ENCODE assay signal across 8 cellular contexts in genomic region chr5:134070979-134071849, GRCh38. TPM values are rescaled to one million over a fixed set of nuclear protein-coding genes. Genes with fewer than 3 reads are reported as not detected.
DNase-seq lines count a peak whose midpoint lies in the region; ATAC-seq and TF ChIP-seq lines count a peak whose summit lies in the region.

No MANE protein-coding gene starts in this region.

- no peak for TF ChIP-seq POLR2A in vagina (IDR thresholded peaks at IDR 0.05)

- POLR2A ChIA-PET in naive thymus-derived CD4-positive, alpha-beta T cell (lab: Charles Lee), result interaction anchor here (0.6 to 8.4 kb wide), 11 partner anchors 13 to 79 kb away, joined by 3 to 191 read pairs (median 22); partner anchors contain the start of gene TCF7

- H3K27me3 Mint-ChIP-seq in naive thymus-derived CD4-positive, alpha-beta T cell, result peaks cover 0 to 23% (median 0%) of the 10 kb centered on the region in 5 donors
- H3K27me3 Mint-ChIP-seq in CD14-positive monocyte (ENCODE audit: low read depth in 3 of 3), result peaks cover 27 to 58% (median 28%) of the 10 kb centered on the region in 3 donors

- intact Hi-C loops in naive thymus-derived CD4-positive, alpha-beta T cell (cut with micrococcal nuclease), result loop anchor here (1.0 kb wide), 5 partner anchors 8 to 74 kb away; partner anchors contain the start of gene TCF7 (in 1 of the 2)
- intact Hi-C loops in vagina (cut with DNase I) (no loop called here), CD14-positive monocyte (cut with micrococcal nuclease) (no loop called here)

- ATAC-seq in naive thymus-derived CD4-positive, alpha-beta T cell, result peak; percentile 50
- ATAC-seq in HG03135 (IDR thresholded peaks at IDR 0.05; ENCODE audit: unreplicated experiment), result no peak

- peak overlapping the region; percentile 74 to 95 (median 87) for H3K4me3 Mint-ChIP-seq in naive thymus-derived CD4-positive, alpha-beta T cell
- peak overlapping the region in 1 of 2 donors; percentile 85 for H3K4me3 Mint-ChIP-seq in CD14-positive monocyte

- H3K36me3 ChIP-seq in NT2/D1 (ENCODE audit: insufficient read depth, insufficient read length, low read length) (no peaks in the 10 kb centered on the region), vagina (no peaks in the 10 kb centered on the region)
- H3K36me3 ChIP-seq in effector memory CD4-positive, alpha-beta T cell (ENCODE audit: control insufficient read depth, insufficient read depth, low read length), result no peaks in the 10 kb centered on the region
- H3K36me3 ChIP-seq in naive thymus-derived CD4-positive, alpha-beta T cell (ENCODE audit: control insufficient read depth in 2 of 3, insufficient read depth in 3 of 3, low read length in 3 of 3), result no peaks in the 10 kb centered on the region

- TF ChIP-seq CTCF in GM12875 (IDR thresholded peaks at IDR 0.05; ENCODE audit: borderline replicate concordance, insufficient read depth, low read depth, low read length) (no peak), vagina (IDR thresholded peaks at IDR 0.05) (no peak), CD14-positive monocyte (IDR thresholded peaks at IDR 0.05) (no peak)

- H3K4me1 Mint-ChIP-seq in naive thymus-derived CD4-positive, alpha-beta T cell, result peaks cover 46 to 97% (median 81%) of the 10 kb centered on the region in 7 donors
- peaks cover 6% of the 10 kb centered on the region for H3K4me1 Mint-ChIP-seq in CD14-positive monocyte

- CTCF ChIA-PET in naive thymus-derived CD4-positive, alpha-beta T cell (lab: Charles Lee), result interaction anchor here (0.5 to 4.3 kb wide), 7 partner anchors 18 to 102 kb away, joined by 3 to 40 read pairs (median 5); no protein-coding TSS in a partner anchor

- H3K27me3 ChIP-seq in NT2/D1 (ENCODE audit: insufficient read depth, insufficient read length) (no peaks in the 10 kb centered on the region), vagina (no peaks in the 10 kb centered on the region)
- H3K27me3 ChIP-seq in effector memory CD4-positive, alpha-beta T cell (replicated peaks; ENCODE audit: control insufficient read depth, insufficient read depth, low read length, poor library complexity, severe bottlenecking), result no peaks in the 10 kb centered on the region
- H3K27me3 ChIP-seq in naive thymus-derived CD4-positive, alpha-beta T cell (ENCODE audit: control insufficient read depth in 2 of 2, insufficient read depth in 2 of 2, low read length in 2 of 2), result no peaks in the 10 kb centered on the region

- no peaks in the 10 kb centered on the region for H3K9me3 ChIP-seq in NT2/D1 (ENCODE audit: insufficient read depth, low read length)
- no peaks in the 10 kb centered on the region for H3K9me3 ChIP-seq in effector memory CD4-positive, alpha-beta T cell (ENCODE audit: control insufficient read depth, low read length)
- no peaks in the 10 kb centered on the region for H3K9me3 ChIP-seq in naive thymus-derived CD4-positive, alpha-beta T cell (ENCODE audit: control insufficient read depth in 2 of 3, low read length in 3 of 3)
- H3K9me3 ChIP-seq in vagina, result no peaks in the 10 kb centered on the region

- peak overlapping the region; percentile 79 to 99 (median 95) for H3K27ac Mint-ChIP-seq in naive thymus-derived CD4-positive, alpha-beta T cell
- no peak overlapping the region for H3K27ac Mint-ChIP-seq in CD14-positive monocyte

- DNase-seq in NT2/D1 (ENCODE audit: low read depth, low spot score) (no peak), vagina (ENCODE audit: extremely low spot score in 2 of 2) (no peak), dedifferentiated amniotic fluid mesenchymal stem cell (ENCODE audit: extremely low spot score) (no peak), CD14-positive monocyte (ENCODE audit: low spot score) (no peak)
- DNase-seq in effector memory CD4-positive, alpha-beta T cell, result no peak
- DNase-seq in naive thymus-derived CD4-positive, alpha-beta T cell, result peak in 2 of 9 donors; percentile 41 to 61

- peak overlapping the region; percentile 63 for H3K27ac ChIP-seq in effector memory CD4-positive, alpha-beta T cell (ENCODE audit: insufficient read depth, low read length, poor library complexity, severe bottlenecking)
- peak overlapping the region; percentile 72 for H3K27ac ChIP-seq in naive thymus-derived CD4-positive, alpha-beta T cell (ENCODE audit: low read depth, low read length)
- H3K27ac ChIP-seq in vagina, result no peak overlapping the region

- peak overlapping the region; percentile 59 for H3K4me3 ChIP-seq in GM12875 (ENCODE audit: low read depth, low read length)
- H3K4me3 ChIP-seq in NT2/D1 (ENCODE audit: insufficient read length, low read depth), result peak overlapping the region; percentile 32
- H3K4me3 ChIP-seq in effector memory CD4-positive, alpha-beta T cell (ENCODE audit: insufficient read depth, low read depth, low read length, poor library complexity, severe bottlenecking), result peak overlapping the region; percentile 73
- H3K4me3 ChIP-seq in naive thymus-derived CD4-positive, alpha-beta T cell (ENCODE audit: low read length), result peak overlapping the region; percentile 62
- peak overlapping the region; percentile 22 to 33 for H3K4me3 ChIP-seq in vagina

- H3K9ac ChIP-seq in NT2/D1 (ENCODE audit: insufficient read length, low read depth), result no peak overlapping the region

- no peaks in the 10 kb centered on the region for H3K36me3 Mint-ChIP-seq in naive thymus-derived CD4-positive, alpha-beta T cell
- no peaks in the 10 kb centered on the region for H3K36me3 Mint-ChIP-seq in CD14-positive monocyte

- H3K4me1 ChIP-seq in NT2/D1 (ENCODE audit: insufficient read depth, insufficient read length), result peaks cover 12% of the 10 kb centered on the region
- H3K4me1 ChIP-seq in effector memory CD4-positive, alpha-beta T cell (ENCODE audit: control insufficient read depth, insufficient read depth, low read length, poor library complexity, severe bottlenecking), result peaks cover 22% of the 10 kb centered on the region
- H3K4me1 ChIP-seq in naive thymus-derived CD4-positive, alpha-beta T cell (ENCODE audit: control insufficient read depth in 2 of 2, insufficient read depth in 2 of 2, low read length in 2 of 2), result peaks cover 18 to 76% of the 10 kb centered on the region in 2 donors
- peaks cover 11% of the 10 kb centered on the region for H3K4me1 ChIP-seq in vagina

- H3K9me3 Mint-ChIP-seq in naive thymus-derived CD4-positive, alpha-beta T cell, result peaks cover 0 to 8% (median 0%) of the 10 kb centered on the region in 11 donors
- peaks cover 0 to 4% (median 0%) of the 10 kb centered on the region in 7 donors for H3K9me3 Mint-ChIP-seq in CD14-positive monocyte

RNA-seq across cellular contexts. Expression of gene TCF7, which starts 43.3 kb away (rescaled TPM):
- 1,000 to 10,000 TPM in 2 of 5 experiments, 100 to 1,000 TPM in 3; 203 to 1,066 (median 643) TPM for total RNA-seq in naive thymus-derived CD4-positive, alpha-beta T cell
- polyA plus RNA-seq in naive thymus-derived CD4-positive, alpha-beta T cell, result 100 to 1,000 TPM; 356 to 560 TPM
- total RNA-seq in vagina, result 1.7 TPM
- under 1 TPM; 0.83 to 0.84 TPM for polyA plus RNA-seq in CD14-positive monocyte

Comparison
In these comparisons a context has a peak if more than half of its experiments do, and no peak if none do; other contexts are left out.
1. H3K27ac Mint-ChIP-seq: peak in naive thymus-derived CD4-positive, alpha-beta T cell (9 of 9); none in CD14-positive monocyte (0 of 7).
2. RNA of gene TCF7, which starts 43.3 kb away (total RNA-seq): 203 to 1,066 TPM in naive thymus-derived CD4-positive, alpha-beta T cell; 1.7 TPM in vagina (single experiment); every median in the first group is over 10 times any median in the second.
3. intact Hi-C loops: an anchor here in naive thymus-derived CD4-positive, alpha-beta T cell (1.0 kb wide); none called in vagina and CD14-positive monocyte.
4. Peak in every context shown above with its lines, with median percentiles within 50 percentile points of each other: H3K4me3 ChIP-seq.